16 cellular contexts compared by ENCODE assay signal in the genomic region with DNA sequence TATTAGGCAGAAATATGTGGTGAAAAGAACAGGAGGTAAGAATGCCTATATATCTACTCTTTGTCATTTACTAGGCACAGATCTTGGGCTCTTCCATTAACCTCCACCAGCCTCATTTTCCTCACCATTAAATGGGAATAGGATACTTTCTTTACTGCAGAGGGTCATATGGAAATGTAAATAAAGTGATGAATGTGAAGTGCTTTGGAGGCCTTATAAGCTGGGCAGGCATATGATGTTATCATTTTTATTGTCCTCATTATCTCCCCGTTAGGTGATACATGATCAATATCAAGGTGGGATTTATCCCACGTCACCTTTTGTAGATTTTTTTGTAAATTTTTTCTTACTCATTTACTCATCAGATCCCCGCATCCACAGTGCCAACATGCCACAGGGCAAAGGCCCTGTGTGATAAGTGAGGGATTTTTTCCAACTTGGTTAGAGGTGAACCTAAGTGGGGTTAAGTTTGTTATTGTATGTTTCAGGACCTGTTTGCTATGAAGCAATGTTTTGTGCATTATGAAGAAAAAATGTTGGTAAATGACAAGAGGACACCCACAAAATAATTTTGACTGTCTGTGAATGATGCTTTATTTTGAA.
"Had no signal": no experiment of that assay in that cellular context is flagged by ENCODE, and none has a peak within 500 bp of the region (broad histone marks: within the 10 kb centered on the region; RNA-seq: fewer than 3 reads in every experiment).

No MANE protein-coding gene starts in this region.

- H3K4me3 ChIP-seq: esophagus squamous epithelium, gastroesophageal sphincter, mucosa of descending colon, stomach had no signal

- ATAC-seq: gastroesophageal sphincter; naive thymus-derived CD8-positive, alpha-beta T cell had no signal

- FAIRE-seq: keratinocyte, small intestine, urothelium cell line had no signal

- H3K4me1 ChIP-seq: esophagus squamous epithelium, gastroesophageal sphincter had no signal

- H3K27ac ChIP-seq: esophagus squamous epithelium, gastroesophageal sphincter, neutrophil, stomach had no signal

- H3K36me3 ChIP-seq: esophagus squamous epithelium, gastroesophageal sphincter, neutrophil had no signal

- DNase-seq: cortex of kidney; esophagus squamous epithelium; foreskin fibroblast; glutamatergic neuron; immature natural killer cell; mucosa of descending colon; naive thymus-derived CD8-positive, alpha-beta T cell; small intestine; stimulated activated CD4-positive, alpha-beta T cell treated with anti-CD3 and anti-CD28 coated beads, Interleukin-12 subunit alpha, Interleukin-12 subunit beta, amount 100 ng/mL, for 4 hours; stimulated activated naive CD4-positive, alpha-beta T cell; stomach; substantia nigra had no signal

- H3K27me3 ChIP-seq: esophagus squamous epithelium, gastroesophageal sphincter, neutrophil, stomach had no signal

- H3K9me3 ChIP-seq: esophagus squamous epithelium, gastroesophageal sphincter, mucosa of descending colon, neutrophil, stomach had no signal
